Comparison of ENCODE assay signal across 22 cellular contexts in genomic region chr7:153396475-153396874, GRCh38.
"Had no signal": no experiment of that assay in that cellular context is flagged by ENCODE, and none has a peak within 500 bp of the region (broad histone marks: within the 10 kb centered on the region; RNA-seq: fewer than 3 reads in every experiment).

No MANE protein-coding gene starts in this region.

- H3K36me3 ChIP-seq: colonic mucosa, esophagus squamous epithelium, gastrocnemius medialis, heart right ventricle had no signal

- H3K4me3 ChIP-seq: colonic mucosa, esophagus squamous epithelium, gastrocnemius medialis, heart right ventricle, hepatocyte, mucosa of descending colon had no signal

- H3K9me3 ChIP-seq: colonic mucosa, gastrocnemius medialis had no signal

- H3K27ac ChIP-seq: colonic mucosa, esophagus squamous epithelium, gastrocnemius medialis, heart right ventricle, hepatocyte had no signal

- ATAC-seq: gastrocnemius medialis, heart right ventricle, left colon, left lobe of liver, left ventricle myocardium superior, mucosa of descending colon had no signal

- H3K27me3 ChIP-seq: colonic mucosa, esophagus squamous epithelium, gastrocnemius medialis, heart right ventricle, hepatocyte had no signal

- H3K4me1 ChIP-seq: colonic mucosa, esophagus squamous epithelium, gastrocnemius medialis, heart right ventricle had no signal

- DNase-seq: cerebellar nuclear complex; colonic mucosa; cortex of kidney; effector CD4-positive, alpha-beta T cell; effector memory CD4-positive, alpha-beta T cell; esophagus squamous epithelium; foreskin fibroblast; foreskin melanocyte; gastrocnemius medialis; glutamatergic neuron; heart right ventricle; hypothalamus; immature natural killer cell; islet precursor cell; kidney; kidney glomerular epithelial cell; left colon; left ventricle myocardium superior; mesenchymal stem cell; mucosa of descending colon had no signal
